14 cellular contexts compared by ENCODE assay signal in genomic region chr22:43996981-43997265, GRCh38. TPM values are rescaled to one million over a fixed set of nuclear protein-coding genes. Genes with fewer than 3 reads are reported as not detected.
A peak's percentile ranks its signal among the peaks of the same experiment; 100 is the strongest.
DNase-seq lines count a peak whose midpoint lies in the region; ATAC-seq and TF ChIP-seq lines count a peak whose summit lies in the region.
"Had no signal": no experiment of that assay in that cellular context is flagged by ENCODE, and none has a peak within 500 bp of the region (broad histone marks: within the 10 kb centered on the region; RNA-seq: fewer than 3 reads in every experiment).

No MANE protein-coding gene starts in this region.

- no peaks in the 10 kb centered on the region for H3K27me3 Mint-ChIP-seq in activated naive CD4-positive, alpha-beta T cell treated with anti-CD3 and anti-CD28 coated beads, Interleukin-2, amount 10 ng/mL, durations not matched to agents 7 days and 5 days
- H3K27me3 Mint-ChIP-seq in activated CD8-positive, alpha-beta T cell treated with anti-CD3 and anti-CD28 coated beads for 36 hours, result no peaks in the 10 kb centered on the region

- TF ChIP-seq CTCF in activated CD8-positive, alpha-beta T cell treated with anti-CD3 and anti-CD28 coated beads for 36 hours (IDR thresholded peaks at IDR 0.05), result no peak
- TF ChIP-seq CTCF in upper lobe of right lung (IDR thresholded peaks at IDR 0.05), result no peak

- peak overlapping the region; percentile 83 for H3K4me3 Mint-ChIP-seq in activated naive CD4-positive, alpha-beta T cell treated with anti-CD3 and anti-CD28 coated beads, Interleukin-2, amount 10 ng/mL, durations not matched to agents 7 days and 5 days
- H3K4me3 Mint-ChIP-seq in activated CD8-positive, alpha-beta T cell treated with anti-CD3 and anti-CD28 coated beads for 36 hours, result peak overlapping the region; percentile 85

- POLR2A ChIA-PET in activated CD8-positive, alpha-beta T cell treated with anti-CD3 and anti-CD28 coated beads for 36 hours (lab: Charles Lee), result no interaction called here

- H3K36me3 Mint-ChIP-seq in activated naive CD4-positive, alpha-beta T cell treated with anti-CD3 and anti-CD28 coated beads, Interleukin-2, amount 10 ng/mL, durations not matched to agents 7 days and 5 days, result peaks cover 49% of the 10 kb centered on the region
- H3K36me3 Mint-ChIP-seq in activated CD8-positive, alpha-beta T cell treated with anti-CD3 and anti-CD28 coated beads for 36 hours (ENCODE audit: low read depth), result peaks cover 43% of the 10 kb centered on the region

- CTCF ChIA-PET in activated naive CD4-positive, alpha-beta T cell treated with anti-CD3 and anti-CD28 coated beads, Interleukin-2, amount 10 ng/mL, durations not matched to agents 7 days and 5 days (lab: Charles Lee), result interaction anchor here (5.2 kb wide), 1 partner anchor 88 kb away, joined by 168 read pairs; no protein-coding TSS in a partner anchor
- CTCF ChIA-PET in activated CD8-positive, alpha-beta T cell treated with anti-CD3 and anti-CD28 coated beads for 36 hours (lab: Charles Lee), result interaction anchor here (5.1 kb wide), 1 partner anchor 88 kb away, joined by 85 read pairs; no protein-coding TSS in a partner anchor

- no peaks in the 10 kb centered on the region for H3K9me3 ChIP-seq in upper lobe of right lung
- H3K9me3 ChIP-seq: breast epithelium, heart left ventricle had no signal

- H3K27ac Mint-ChIP-seq in activated naive CD4-positive, alpha-beta T cell treated with anti-CD3 and anti-CD28 coated beads, Interleukin-2, amount 10 ng/mL, durations not matched to agents 7 days and 5 days, result no peak overlapping the region
- H3K27ac Mint-ChIP-seq in activated CD8-positive, alpha-beta T cell treated with anti-CD3 and anti-CD28 coated beads for 36 hours, result peak overlapping the region; percentile 93

- no peaks in the 10 kb centered on the region for H3K4me1 ChIP-seq in upper lobe of right lung
- H3K4me1 ChIP-seq: breast epithelium had no signal

- H3K27me3 ChIP-seq in upper lobe of right lung, result no peaks in the 10 kb centered on the region
- H3K27me3 ChIP-seq: breast epithelium, heart left ventricle had no signal

- peaks cover 51% of the 10 kb centered on the region for H3K36me3 ChIP-seq in upper lobe of right lung
- H3K36me3 ChIP-seq: breast epithelium had no signal

- DNase-seq in activated naive CD4-positive, alpha-beta T cell treated with anti-CD3 and anti-CD28 coated beads, Interleukin-2, amount 10 ng/mL, durations not matched to agents 7 days and 5 days, result no peak
- no peak for DNase-seq in activated naive CD4-positive, alpha-beta T cell treated with Interleukin-2 at 50 U/mL for 16 hours
- DNase-seq in activated CD8-positive, alpha-beta T cell treated with anti-CD3 and anti-CD28 coated beads for 36 hours, result no peak
- DNase-seq in iPS-NIHi7 (ENCODE audit: extremely low spot score), result peak; percentile 50
- peak; percentile 46 for DNase-seq in upper lobe of right lung
- DNase-seq in nucleus accumbens (lab: John Stamatoyannopoulos, UW), result no peak
- DNase-seq: DMS53, heart left ventricle, Karpas-422, NCI-H1417 had no signal

- no peak overlapping the region for H3K27ac ChIP-seq in upper lobe of right lung
- H3K27ac ChIP-seq: breast epithelium had no signal

- intact Hi-C loops in activated CD8-positive, alpha-beta T cell treated with anti-CD3 and anti-CD28 coated beads for 36 hours (cut with micrococcal nuclease), result loop anchor here (10.0 kb wide), 1 partner anchor 628 kb away; no protein-coding TSS in a partner anchor
- intact Hi-C loops in upper lobe of right lung (cut with DNase I), result no loop called here

- H3K4me3 ChIP-seq in upper lobe of right lung, result no peak overlapping the region

- H3K9me3 Mint-ChIP-seq in activated naive CD4-positive, alpha-beta T cell treated with anti-CD3 and anti-CD28 coated beads, Interleukin-2, amount 10 ng/mL, durations not matched to agents 7 days and 5 days, result no peaks in the 10 kb centered on the region
- no peaks in the 10 kb centered on the region for H3K9me3 Mint-ChIP-seq in activated CD8-positive, alpha-beta T cell treated with anti-CD3 and anti-CD28 coated beads for 36 hours

- H3K4me1 Mint-ChIP-seq in activated naive CD4-positive, alpha-beta T cell treated with anti-CD3 and anti-CD28 coated beads, Interleukin-2, amount 10 ng/mL, durations not matched to agents 7 days and 5 days, result peaks cover 33% of the 10 kb centered on the region
- peaks cover 21% of the 10 kb centered on the region for H3K4me1 Mint-ChIP-seq in activated CD8-positive, alpha-beta T cell treated with anti-CD3 and anti-CD28 coated beads for 36 hours (ENCODE audit: low read depth)

- ATAC-seq in activated CD8-positive, alpha-beta T cell treated with anti-CD3 and anti-CD28 coated beads for 36 hours, result no peak
- ATAC-seq in upper lobe of right lung (no peak), HG02973 (IDR thresholded peaks at IDR 0.05; ENCODE audit: unreplicated experiment) (no peak), GM21447 (IDR thresholded peaks at IDR 0.05; ENCODE audit: unreplicated experiment) (no peak)
- ATAC-seq: heart left ventricle, Right ventricle myocardium inferior had no signal

RNA-seq across cellular contexts. Expression of gene PARVB, which starts 27.2 kb away (rescaled TPM):
- total RNA-seq in activated CD8-positive, alpha-beta T cell treated with anti-CD3 and anti-CD28 coated beads for 36 hours, result 10 to 100 TPM; 71.0 to 73.1 TPM
- 49.3 TPM for total RNA-seq in upper lobe of right lung

RNA-seq across cellular contexts. Expression of gene SAMM50, which starts 41.7 kb away (rescaled TPM):
- total RNA-seq in activated CD8-positive, alpha-beta T cell treated with anti-CD3 and anti-CD28 coated beads for 36 hours, result 10 to 100 TPM; 41.7 to 42.2 TPM
- total RNA-seq in upper lobe of right lung, result 25.7 TPM

Comparison
In these comparisons a context has a peak if more than half of its experiments do, and no peak if none do; other contexts are left out.
1. DNase-seq: peak in iPS-NIHi7 (single experiment) and upper lobe of right lung (single experiment); none in activated naive CD4-positive, alpha-beta T cell treated with anti-CD3 and anti-CD28 coated beads, Interleukin-2, amount 10 ng/mL, durations not matched to agents 7 days and 5 days (single experiment), activated naive CD4-positive, alpha-beta T cell treated with Interleukin-2 at 50 U/mL for 16 hours (single experiment), activated CD8-positive, alpha-beta T cell treated with anti-CD3 and anti-CD28 coated beads for 36 hours (single experiment) and nucleus accumbens (0 of 56).